Comparison of ENCODE assay signal across 13 cellular contexts in the genomic region with DNA sequence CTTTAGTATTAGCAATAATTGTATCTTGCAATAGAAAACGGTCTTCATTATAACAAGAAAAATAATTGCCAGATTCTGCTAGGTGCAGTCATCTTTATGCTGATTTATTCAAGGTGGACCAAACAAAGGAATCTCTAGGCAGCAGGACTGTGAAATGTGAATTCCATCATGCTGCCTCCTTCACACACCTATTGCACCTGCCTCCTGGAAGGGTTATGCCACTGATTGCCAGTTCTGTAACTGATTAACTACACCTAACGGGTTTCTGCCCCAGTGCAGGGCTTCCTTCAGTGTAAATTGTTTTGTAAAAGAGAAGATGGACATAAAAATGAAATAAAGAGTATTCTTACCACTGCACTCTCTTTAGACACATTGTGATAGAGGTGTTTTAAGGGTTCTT.
DNase-seq lines count a peak whose midpoint lies in the region; ATAC-seq, FAIRE-seq and TF ChIP-seq lines count a peak whose summit lies in the region.
"Had no signal": no experiment of that assay in that cellular context is flagged by ENCODE, and none has a peak within 500 bp of the region (broad histone marks: within the 10 kb centered on the region; RNA-seq: fewer than 3 reads in every experiment).

No MANE protein-coding gene starts in this region.

- no peak for DNase-seq in left ventricle myocardium inferior
- no peak for DNase-seq in left ventricle myocardium superior
- peak in 2 of 6 donors; percentile 26 to 45 for DNase-seq in pancreas
- no peak for DNase-seq in vagina (ENCODE audit: extremely low spot score in 2 of 2)
- no peak for DNase-seq in RPMI8226
- no peak for DNase-seq in DMS 273 treated with DMSO at 0.1 percent for 48 hours (lab: John Stamatoyannopoulos, UW)
- DNase-seq in caudate nucleus (lab: John Stamatoyannopoulos, UW), result no peak
- DNase-seq: ACHN; activated CD4-positive, alpha-beta T cell treated with anti-CD3 and anti-CD28 coated beads, Interleukin-2, amount 50 U/mL, for 1 hour; PC-3; spleen had no signal

- H3K27ac ChIP-seq in left ventricle myocardium inferior (replicated peaks) (peak overlapping the region; percentile 94), gastroesophageal sphincter (peak overlapping the region; percentile 82 to 93 (median 91)), pancreas (peak overlapping the region in 3 of 4 donors; percentile 24 to 75 (median 56)), vagina (peak overlapping the region; percentile 79), caudate nucleus (ENCODE audit: low read depth, low read length) (no peak overlapping the region)
- H3K27ac ChIP-seq: HL-60 had no signal

- H3K4me3 ChIP-seq in left ventricle myocardium inferior, result peak overlapping the region; percentile 43
- peak overlapping the region; percentile 29 to 41 for H3K4me3 ChIP-seq in gastroesophageal sphincter
- no peak overlapping the region for H3K4me3 ChIP-seq in pancreas
- peak overlapping the region; percentile 25 to 31 for H3K4me3 ChIP-seq in vagina
- H3K4me3 ChIP-seq: spleen had no signal

- intact Hi-C loops in left ventricle myocardium inferior (cut with micrococcal nuclease), result loop anchor here (10.0 kb wide), 1 partner anchor 92 kb away; a partner anchor contains a TSS
- intact Hi-C loops in left ventricle myocardium superior (cut with micrococcal nuclease), result loop anchor here (10.0 kb wide), 1 partner anchor 92 kb away; a partner anchor contains a TSS
- intact Hi-C loops in pancreas (cut with DNase I), result no loop called here
- intact Hi-C loops in vagina (cut with DNase I), result no loop called here

- ATAC-seq in left ventricle myocardium superior (no peak), gastroesophageal sphincter (no peak), pancreas (peak; percentile 79 to 87 (median 85))
- ATAC-seq: PC-3 had no signal

- no peak for FAIRE-seq in pancreas (lab: Jason Lieb, UNC)

- WGBS in gastroesophageal sphincter (ENCODE audit: low coverage in 1 of 2), 2 donors, result 24 to 57% methylated on average over 2 of the region's 2 CpGs
- WGBS in pancreas, 2 donors, result 6 to 16% methylated on average over 2 of the region's 2 CpGs

- TF ChIP-seq POLR2A in gastroesophageal sphincter (IDR thresholded peaks at IDR 0.05) (no peak), vagina (IDR thresholded peaks at IDR 0.05) (no peak)

- H3K9me3 ChIP-seq in left ventricle myocardium inferior (replicated peaks) (no peaks in the 10 kb centered on the region), gastroesophageal sphincter (no peaks in the 10 kb centered on the region), pancreas (no peaks in the 10 kb centered on the region), vagina (no peaks in the 10 kb centered on the region)
- H3K9me3 ChIP-seq: spleen had no signal

- H3K27me3 ChIP-seq in left ventricle myocardium inferior (ENCODE audit: low read depth) (no peaks in the 10 kb centered on the region), gastroesophageal sphincter (no peaks in the 10 kb centered on the region), pancreas (no peaks in the 10 kb centered on the region), vagina (no peaks in the 10 kb centered on the region)
- H3K27me3 ChIP-seq: spleen had no signal

- no peak for TF ChIP-seq EP300 in gastroesophageal sphincter (IDR thresholded peaks at IDR 0.05)

- H3K36me3 ChIP-seq in left ventricle myocardium inferior, result no peaks in the 10 kb centered on the region
- H3K36me3 ChIP-seq in gastroesophageal sphincter, result no peaks in the 10 kb centered on the region
- no peaks in the 10 kb centered on the region for H3K36me3 ChIP-seq in pancreas
- H3K36me3 ChIP-seq in vagina, result no peaks in the 10 kb centered on the region
- H3K36me3 ChIP-seq: spleen had no signal

- no peak for TF ChIP-seq CTCF in left ventricle myocardium inferior (IDR thresholded peaks at IDR 0.05; ENCODE audit: borderline replicate concordance)
- no peak for TF ChIP-seq CTCF in gastroesophageal sphincter (IDR thresholded peaks at IDR 0.05)
- no peak for TF ChIP-seq CTCF in pancreas (IDR thresholded peaks at IDR 0.05)
- TF ChIP-seq CTCF in vagina (IDR thresholded peaks at IDR 0.05), result no peak

- H3K4me1 ChIP-seq in left ventricle myocardium inferior, result peaks cover 97% of the 10 kb centered on the region
- peaks cover 41 to 99% (median 42%) of the 10 kb centered on the region in 3 donors for H3K4me1 ChIP-seq in gastroesophageal sphincter
- H3K4me1 ChIP-seq in pancreas, result peaks cover 43 to 61% (median 60%) of the 10 kb centered on the region in 3 donors
- H3K4me1 ChIP-seq in vagina, result peaks cover 88% of the 10 kb centered on the region

Comparison
In these comparisons a context has a peak if more than half of its experiments do, and no peak if none do; other contexts are left out.
1. H3K4me3 ChIP-seq: peak in left ventricle myocardium inferior (single experiment), gastroesophageal sphincter (2 of 2) and vagina (2 of 2); none in pancreas (0 of 4).
2. ATAC-seq: peak in pancreas (4 of 4); none in left ventricle myocardium superior (single experiment) and gastroesophageal sphincter (single experiment).
3. intact Hi-C loops: an anchor here in left ventricle myocardium inferior (10.0 kb wide) and left ventricle myocardium superior (10.0 kb wide); none called in pancreas and vagina.